Comparison of ENCODE assay signal across 16 cellular contexts in the genomic region with DNA sequence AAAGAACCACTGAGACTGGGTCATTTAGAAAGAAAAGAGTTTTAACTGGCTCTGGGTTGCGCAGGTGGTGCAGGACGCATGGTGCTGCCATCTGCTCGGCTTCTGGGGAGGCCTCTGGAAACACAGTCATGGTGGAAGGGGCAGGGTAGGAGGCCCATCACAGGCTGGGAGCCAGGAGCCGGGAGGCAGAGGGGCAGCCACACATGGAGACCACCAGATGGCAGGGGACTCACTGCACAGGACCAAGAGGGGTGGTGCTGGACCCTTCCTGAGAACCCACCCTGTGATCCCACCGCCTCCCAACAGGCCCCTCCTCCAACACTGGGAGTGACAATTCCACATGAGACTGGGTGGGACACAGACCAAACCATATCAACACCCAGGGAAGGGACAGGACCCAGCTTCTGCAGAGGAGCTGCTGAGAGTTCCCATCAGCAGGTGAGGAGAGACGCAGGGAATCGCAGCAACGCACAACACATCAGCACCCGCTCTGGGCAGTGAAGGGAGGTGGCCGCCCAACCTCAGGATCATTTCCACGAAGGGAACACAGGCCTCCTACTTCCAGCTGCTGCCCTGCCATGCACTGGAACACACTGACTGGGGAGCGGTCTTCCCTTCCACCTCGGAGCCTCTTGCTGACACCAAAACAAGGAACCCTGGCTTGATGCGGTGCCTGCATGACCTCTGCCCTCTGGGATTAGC.
A peak's percentile ranks its signal among the peaks of the same experiment; 100 is the strongest.
DNase-seq lines count a peak whose midpoint lies in the region; ATAC-seq and TF ChIP-seq lines count a peak whose summit lies in the region.
"Had no signal": no experiment of that assay in that cellular context is flagged by ENCODE, and none has a peak within 500 bp of the region (broad histone marks: within the 10 kb centered on the region; RNA-seq: fewer than 3 reads in every experiment).

No MANE protein-coding gene starts in this region.

- no peaks in the 10 kb centered on the region for H3K9me3 ChIP-seq in BLaER1
- H3K9me3 ChIP-seq in IMR-90 (ENCODE audit: control insufficient read depth, insufficient read depth, low read length) = no peaks in the 10 kb centered on the region
- H3K9me3 ChIP-seq in mucosa of descending colon = no peaks in the 10 kb centered on the region
- H3K9me3 ChIP-seq: A549, BE2C had no signal

- peaks cover 8% of the 10 kb centered on the region for H3K27me3 Mint-ChIP-seq in glutamatergic neuron (ENCODE audit: unreplicated experiment)

- BruUV-seq in IMR-90 (replicated peaks; lab: Mats Ljungman, UMichigan) = no TSS peak

- in situ Hi-C loops in IMR-90 (cut with MboI; ENCODE audit: low sequenced_read_pairs) = loop anchor here (10.0 kb wide), 4 partner anchors 579 to 1299 kb away; no protein-coding TSS in a partner anchor

- H3K9me1 ChIP-seq in IMR-90 (ENCODE audit: insufficient read depth, low read length) = peaks cover 6% of the 10 kb centered on the region

- CTCF ChIA-PET in IMR-90 (lab: Yijun Ruan, JAX) = no interaction called here

- no peak overlapping the region for H3K4me3 Mint-ChIP-seq in glutamatergic neuron (ENCODE audit: unreplicated experiment)
- H3K4me3 Mint-ChIP-seq: CD14-positive monocyte; CD8-positive, alpha-beta T cell; H9 had no signal

- H4K20me1 ChIP-seq in BLaER1 = peaks cover 33% of the 10 kb centered on the region; the same call in 1 of the 2 replicates
- H4K20me1 ChIP-seq in IMR-90 (ENCODE audit: insufficient read depth, low read length) = no peaks in the 10 kb centered on the region

- no peak overlapping the region for H4K5ac ChIP-seq in IMR-90 (ENCODE audit: low read depth, low read length)

- ATAC-seq in IMR-90 (ENCODE audit: low read depth) = no peak
- no peak for ATAC-seq in mucosa of descending colon
- ATAC-seq in GM21390 (IDR thresholded peaks at IDR 0.05; ENCODE audit: unreplicated experiment) = no peak
- ATAC-seq: CD8-positive, alpha-beta T cell had no signal

- H3K56ac ChIP-seq in IMR-90 (ENCODE audit: extremely low read depth, insufficient read depth, low read length) = no peak overlapping the region

- dilution Hi-C loops in IMR-90 (cut with HindIII; ENCODE audit: low sequenced_read_pairs, unreplicated experiment) = no loop called here

- no peak overlapping the region for H2AK9ac ChIP-seq in IMR-90 (replicated peaks; ENCODE audit: low read depth, low read length, poor library complexity)

- no peaks in the 10 kb centered on the region for H3K36me3 ChIP-seq in BLaER1
- H3K36me3 ChIP-seq in IMR-90 (ENCODE audit: control insufficient read depth, insufficient read depth, low read length) = no peaks in the 10 kb centered on the region
- H3K36me3 ChIP-seq in mucosa of descending colon (ENCODE audit: low read depth) = no peaks in the 10 kb centered on the region
- H3K36me3 ChIP-seq: BE2C had no signal

- peaks cover 50% of the 10 kb centered on the region for H3K4me1 Mint-ChIP-seq in glutamatergic neuron (ENCODE audit: low read depth, unreplicated experiment)
- H3K4me1 Mint-ChIP-seq: CD14-positive monocyte, H9 had no signal

- H3K4me1 ChIP-seq in BLaER1 (peaks cover 72% of the 10 kb centered on the region), IMR-90 (ENCODE audit: control insufficient read depth, insufficient read depth, low read length) (peaks cover 10% of the 10 kb centered on the region), mucosa of descending colon (ENCODE audit: low read depth) (no peaks in the 10 kb centered on the region)
- H3K4me1 ChIP-seq: A549 had no signal

- H3K9ac ChIP-seq in BLaER1 (no peak overlapping the region), IMR-90 (ENCODE audit: low read depth, low read length) (no peak overlapping the region)

- H3K4me3 ChIP-seq in BLaER1 = no peak overlapping the region
- H3K4me3 ChIP-seq in IMR-90 (ENCODE audit: insufficient read depth, low read depth, low read length) = no peak overlapping the region
- no peak overlapping the region for H3K4me3 ChIP-seq in mucosa of descending colon
- H3K4me3 ChIP-seq: A549 had no signal

- no peak overlapping the region; the same call in 1 of the 2 replicates for H2AK5ac ChIP-seq in IMR-90 (ENCODE audit: low read depth, low read length)

- TF ChIP-seq CTCF in IMR-90 (conservative IDR thresholded peaks at IDR 0.05; ENCODE audit: low read depth, low read length) = no peak
- TF ChIP-seq CTCF in glutamatergic neuron (IDR thresholded peaks at IDR 0.05; ENCODE audit: partially characterized antibody, unreplicated experiment) = no peak
- no peak for TF ChIP-seq CTCF in mucosa of descending colon (IDR thresholded peaks at IDR 0.05)

- no peak overlapping the region for H2BK5ac ChIP-seq in IMR-90 (ENCODE audit: low read depth, low read length, poor library complexity, severe bottlenecking)

- peaks cover 9% of the 10 kb centered on the region for H3K9me3 Mint-ChIP-seq in glutamatergic neuron (ENCODE audit: unreplicated experiment)
- H3K9me3 Mint-ChIP-seq: CD14-positive monocyte; CD8-positive, alpha-beta T cell; H9 had no signal

- no peaks in the 10 kb centered on the region for H3K27me3 ChIP-seq in BLaER1
- peaks cover 2% of the 10 kb centered on the region; the same call in 1 of the 2 replicates for H3K27me3 ChIP-seq in IMR-90 (ENCODE audit: control insufficient read depth, insufficient read depth, low read length)
- H3K27me3 ChIP-seq: BE2C had no signal

- DNase-seq in IMR-90 (no peak), glutamatergic neuron (peak; percentile 34), posterior vena cava (ENCODE audit: low spot score) (peak; percentile 69), mucosa of descending colon (no peak)
- DNase-seq in NK-92 treated with Interleukin-12 subunit alpha and Interleukin-12 subunit beta, amount 100 ng/mL, for 24 hours (lab: John Stamatoyannopoulos, UW) = no peak
- DNase-seq: BE2C; CD8-positive, alpha-beta T cell; COR-L47; DMS153; DMS79 treated with DMSO at 0.1 percent for 48 hours; GOT3; H9 had no signal

- H2BK120ac ChIP-seq in IMR-90 (ENCODE audit: low read depth, low read length) = no peak overlapping the region

- H3K79me1 ChIP-seq in IMR-90 (ENCODE audit: low read depth in 1 of 2, low read length in 2 of 2) = no peaks in the 10 kb centered on the region

- no peak overlapping the region; the same call in 1 of the 2 replicates for H2BK20ac ChIP-seq in IMR-90 (ENCODE audit: low read depth, low read length)

- TF ChIP-seq POLR2A in IMR-90 (IDR thresholded peaks at IDR 0.05; ENCODE audit: low read depth, low read length) = no peak

- no peak overlapping the region for H4K91ac ChIP-seq in IMR-90 (ENCODE audit: insufficient read depth, low read depth, low read length)

- no peak overlapping the region; the same call in 1 of the 2 replicates for H3K4ac ChIP-seq in IMR-90 (ENCODE audit: low read depth, low read length)

- H2BK15ac ChIP-seq in IMR-90 (ENCODE audit: low read depth, low read length) = no peak overlapping the region

- no peak overlapping the region for H3K14ac ChIP-seq in IMR-90 (replicated peaks; ENCODE audit: low read depth, low read length)

- H3K23ac ChIP-seq in IMR-90 (ENCODE audit: low read depth, low read length) = no peak overlapping the region

- POLR2A ChIA-PET in IMR-90 (lab: Charles Lee; ENCODE audit: unreplicated experiment) = no interaction called here

- peak overlapping the region; percentile 72 for H3K4me2 ChIP-seq in BLaER1
- H3K4me2 ChIP-seq in IMR-90 (ENCODE audit: low read depth, low read length) = no peak overlapping the region
- H3K4me2 ChIP-seq: A549 had no signal

- no peak for TF ChIP-seq RAD21 in IMR-90 (IDR thresholded peaks at IDR 0.05; ENCODE audit: low read length)

- H3K27ac ChIP-seq in BLaER1 (no peak overlapping the region), IMR-90 (ENCODE audit: insufficient read depth, low read length) (no peak overlapping the region)
- H3K27ac ChIP-seq: A549 had no signal

- intact Hi-C loops in IMR-90 (cut with micrococcal nuclease) (loop anchor here (10.0 kb wide), 2 partner anchors 399 to 489 kb away; no protein-coding TSS in a partner anchor), posterior vena cava (cut with DNase I) (loop anchor here in 1 of 2 donors (5.0 kb wide), 1 partner anchor 1373 kb away; no protein-coding TSS in a partner anchor), mucosa of descending colon (cut with DNase I, micrococcal nuclease) (loop anchor here in 1 of 2 donors (10.0 kb wide), 1 partner anchor 689 kb away; no protein-coding TSS in a partner anchor)

- peak overlapping the region; percentile 88 for H2AFZ ChIP-seq in IMR-90 (replicated peaks; ENCODE audit: low read length, poor library complexity)

- H3K36me3 Mint-ChIP-seq in glutamatergic neuron (ENCODE audit: unreplicated experiment) = no peaks in the 10 kb centered on the region
- H3K36me3 Mint-ChIP-seq: CD14-positive monocyte; CD8-positive, alpha-beta T cell had no signal

- peak overlapping the region; percentile 64 for H3K27ac Mint-ChIP-seq in glutamatergic neuron (ENCODE audit: unreplicated experiment)
- H3K27ac Mint-ChIP-seq: CD14-positive monocyte; CD8-positive, alpha-beta T cell had no signal

- 100% methylated on average over 5 of the region's 14 CpGs; no CpG with 5 or more reads in 1 of the 2 experiments for WGBS in IMR-90 (ENCODE audit: extremely low coverage in 2 of 2, insufficient read length in 1 of 2), 2 experiments

- peak overlapping the region in 1 of 2 experiments; percentile 49; a peak in 1 of 4 replicates for H4K8ac ChIP-seq in IMR-90 (ENCODE audit: low read depth in 2 of 2, low read length in 2 of 2)

- H3K18ac ChIP-seq in IMR-90 (ENCODE audit: low read depth, low read length) = no peak overlapping the region

TF ChIP-seq in IMR-90, 13 proteins besides CTCF, POLR2A, EP300 and RAD21 (continues in another document):
- no peak for TF ChIP-seq BHLHE40 (IDR thresholded peaks at IDR 0.05; ENCODE audit: low read depth, low read length)
- no peak for TF ChIP-seq MAZ (IDR thresholded peaks at IDR 0.05; ENCODE audit: borderline replicate concordance, low read depth, low read length)
- TF ChIP-seq CHD1 (IDR thresholded peaks at IDR 0.05; ENCODE audit: low read depth, low read length) = no peak
- TF ChIP-seq, protein P1, sequence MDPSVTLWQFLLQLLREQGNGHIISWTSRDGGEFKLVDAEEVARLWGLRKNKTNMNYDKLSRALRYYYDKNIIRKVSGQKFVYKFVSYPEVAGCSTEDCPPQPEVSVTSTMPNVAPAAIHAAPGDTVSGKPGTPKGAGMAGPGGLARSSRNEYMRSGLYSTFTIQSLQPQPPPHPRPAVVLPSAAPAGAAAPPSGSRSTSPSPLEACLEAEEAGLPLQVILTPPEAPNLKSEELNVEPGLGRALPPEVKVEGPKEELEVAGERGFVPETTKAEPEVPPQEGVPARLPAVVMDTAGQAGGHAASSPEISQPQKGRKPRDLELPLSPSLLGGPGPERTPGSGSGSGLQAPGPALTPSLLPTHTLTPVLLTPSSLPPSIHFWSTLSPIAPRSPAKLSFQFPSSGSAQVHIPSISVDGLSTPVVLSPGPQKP (IDR thresholded peaks at IDR 0.05; ENCODE audit: borderline replicate concordance, low read depth, low read length) = no peak
- no peak for TF ChIP-seq NFE2L2 (IDR thresholded peaks at IDR 0.05; ENCODE audit: low read depth, low read length)
- TF ChIP-seq RFX5 (IDR thresholded peaks at IDR 0.05; ENCODE audit: low read depth, low read length) = no peak
- no peak for TF ChIP-seq RCOR1 (IDR thresholded peaks at IDR 0.05; ENCODE audit: insufficient replicate concordance, low read length)
- no peak for TF ChIP-seq MAFK (IDR thresholded peaks at IDR 0.05; ENCODE audit: low read depth, low read length)
- no peak for TF ChIP-seq CEBPB (IDR thresholded peaks at IDR 0.05; ENCODE audit: low read depth, low read length)
- TF ChIP-seq SMC3 (IDR thresholded peaks at IDR 0.05; ENCODE audit: low read depth, low read length) = no peak

Comparison
In these comparisons a context has a peak if more than half of its experiments do, and no peak if none do; other contexts are left out.
1. DNase-seq: peak in glutamatergic neuron (single experiment) and posterior vena cava (single experiment); none in IMR-90 (single experiment), mucosa of descending colon (0 of 3) and NK-92 treated with Interleukin-12 subunit alpha and Interleukin-12 subunit beta, amount 100 ng/mL, for 24 hours (single experiment).